ENCODE assay signal across 8 cellular contexts in genomic region chr3:135918600-135918999, GRCh38. TPM values are rescaled to one million over a fixed set of nuclear protein-coding genes. Genes with fewer than 3 reads are reported as not detected.
DNase-seq lines count a peak whose midpoint lies in the region; ATAC-seq, FAIRE-seq and TF ChIP-seq lines count a peak whose summit lies in the region.

No MANE protein-coding gene starts in this region.

- POLR2A ChIA-PET in CD4-positive, alpha-beta T cell (lab: Charles Lee) = no interaction called here

- H3K36me3 Mint-ChIP-seq in CD4-positive, alpha-beta T cell (ENCODE audit: low read depth) = no peaks in the 10 kb centered on the region

- H3K27me3 Mint-ChIP-seq in CD4-positive, alpha-beta T cell = peaks cover 17% of the 10 kb centered on the region

- TF ChIP-seq POLR2A in right lobe of liver (IDR thresholded peaks at IDR 0.05) (no peak), erythroblast (IDR thresholded peaks at IDR 0.05; ENCODE audit: low read length) (no peak)

- CTCF ChIA-PET in CD4-positive, alpha-beta T cell (lab: Charles Lee) = no interaction called here

- H3K4me3 Mint-ChIP-seq in CD4-positive, alpha-beta T cell = no peak overlapping the region

- H3K27ac Mint-ChIP-seq in CD4-positive, alpha-beta T cell = no peak overlapping the region

- WGBS in right lobe of liver (ENCODE audit: insufficient coverage, low coverage, low lambda C conversion rate, missing lambda C conversion rate) = 22% methylated on average over 1 of the region's 1 CpG

- DNase-seq in AG09309 (ENCODE audit: low read depth) (peak; percentile 31), LHCN-M2 (ENCODE audit: low read depth) (peak; percentile 51), right lobe of liver (no peak), erythroblast (lab: John Stamatoyannopoulos, UW) (no peak), NCI-H2081 treated with DMSO at 0.1 percent for 48 hours (lab: John Stamatoyannopoulos, UW) (no peak)
- no peak for DNase-seq in CD4-positive, alpha-beta T cell

- intact Hi-C loops in right lobe of liver (cut with DNase I) = no loop called here
- intact Hi-C loops in CD4-positive, alpha-beta T cell (cut with DNase I, micrococcal nuclease) = no loop called here

- H3K27me3 ChIP-seq in right lobe of liver = no peaks in the 10 kb centered on the region
- H3K27me3 ChIP-seq in CD4-positive, alpha-beta T cell (ENCODE audit: control insufficient read depth, insufficient read depth, low read length) = no peaks in the 10 kb centered on the region

- no peaks in the 10 kb centered on the region for H3K9me3 ChIP-seq in right lobe of liver
- no peaks in the 10 kb centered on the region for H3K9me3 ChIP-seq in CD4-positive, alpha-beta T cell (ENCODE audit: control insufficient read depth, low read length)

- H3K27ac ChIP-seq in right lobe of liver = no peak overlapping the region
- no peak overlapping the region for H3K27ac ChIP-seq in CD4-positive, alpha-beta T cell (ENCODE audit: low read depth, low read length)

- ATAC-seq in right lobe of liver = peak; percentile 36 to 48 (median 42)
- no peak for ATAC-seq in HG02870 (IDR thresholded peaks at IDR 0.05; ENCODE audit: unreplicated experiment)
- ATAC-seq in CD4-positive, alpha-beta T cell (ENCODE audit: poor library complexity) = no peak

- peak; percentile 38 for FAIRE-seq in colon (lab: Jason Lieb, UNC)

- H3K4me3 ChIP-seq in AG09309 (ENCODE audit: control insufficient read depth, low read depth, low read length) (no peak overlapping the region), right lobe of liver (no peak overlapping the region)

- no peaks in the 10 kb centered on the region for H3K4me1 Mint-ChIP-seq in CD4-positive, alpha-beta T cell (ENCODE audit: low read depth)

- peak; percentile 53 for TF ChIP-seq CTCF in AG09309 (IDR thresholded peaks at IDR 0.05; ENCODE audit: control insufficient read depth, insufficient read depth, low read depth, low read length, missing control alignments)
- TF ChIP-seq CTCF in right lobe of liver (IDR thresholded peaks at IDR 0.05) = peak; percentile 41 to 47 (median 45)
- no peak for TF ChIP-seq CTCF in CD4-positive, alpha-beta T cell (IDR thresholded peaks at IDR 0.05)

- H3K36me3 ChIP-seq in right lobe of liver = no peaks in the 10 kb centered on the region

- H3K9me3 Mint-ChIP-seq in CD4-positive, alpha-beta T cell = no peaks in the 10 kb centered on the region

- no peaks in the 10 kb centered on the region for H3K4me1 ChIP-seq in right lobe of liver

RNA-seq across cellular contexts. Expression of gene PPP2R3A, which starts 46.9 kb away (rescaled TPM):
- 15.3 and 16.4 TPM in 2 replicates for total RNA-seq in LHCN-M2 (2014; rRNA removed)
- 6.7 TPM for polyA plus RNA-seq in LHCN-M2 (2012)
- total RNA-seq in right lobe of liver = 1 to 10 TPM; 1.0 to 3.2 (median 1.7) TPM
- total RNA-seq in CD4-positive, alpha-beta T cell = under 1 TPM; 0.14 to 0.31 TPM

Comparison
In these comparisons a context has a peak if more than half of its experiments do, and no peak if none do; other contexts are left out.
1. DNase-seq: peak in AG09309 (single experiment) and LHCN-M2 (single experiment); none in right lobe of liver (0 of 3), erythroblast (0 of 2), CD4-positive, alpha-beta T cell (0 of 10) and NCI-H2081 treated with DMSO at 0.1 percent for 48 hours (single experiment).
2. ATAC-seq: peak in right lobe of liver (4 of 4); none in HG02870 (single experiment) and CD4-positive, alpha-beta T cell (single experiment).